In the genomic region with DNA sequence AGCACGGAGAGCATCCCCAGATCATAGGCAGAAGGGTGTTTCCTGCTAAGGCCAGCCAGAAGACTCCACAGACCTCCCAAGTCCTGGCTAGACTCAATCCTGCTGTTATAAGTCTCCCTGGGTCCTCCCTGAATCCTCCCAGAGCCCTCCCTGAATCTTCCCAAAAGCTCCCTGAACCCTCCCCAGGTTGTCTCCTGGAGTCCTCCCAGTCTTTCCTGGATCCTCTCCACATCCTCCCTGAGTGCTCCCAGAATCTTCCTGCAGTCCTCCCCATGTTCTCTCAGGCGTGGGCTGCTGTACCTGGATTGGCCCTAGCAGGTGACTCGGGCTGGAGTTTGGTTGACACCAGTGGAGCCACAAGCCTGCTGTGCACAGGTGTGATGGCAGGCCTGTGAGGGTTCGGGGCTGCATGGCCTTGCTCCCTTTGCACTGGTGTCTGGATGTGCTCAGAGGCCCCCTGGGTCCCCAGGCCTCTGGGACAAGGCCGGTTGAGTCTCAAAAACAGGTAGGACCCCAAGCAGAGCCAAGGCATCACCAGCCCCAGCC, we compare ENCODE assay signal across 37 cellular contexts. TPM values are rescaled to one million over a fixed set of nuclear protein-coding genes. Genes with fewer than 3 reads are reported as not detected.
"Had no signal": no experiment of that assay in that cellular context is flagged by ENCODE, and none has a peak within 500 bp of the region (broad histone marks: within the 10 kb centered on the region; RNA-seq: fewer than 3 reads in every experiment).

No MANE protein-coding gene starts in this region.

- H3K27ac ChIP-seq: adrenal gland, ascending aorta, breast epithelium, cardiac muscle cell, colonic mucosa, epithelial cell of prostate, esophagus squamous epithelium, gastroesophageal sphincter, heart right ventricle, WERI-Rb-1 had no signal

- H3K4me3 ChIP-seq: adrenal gland, ascending aorta, breast epithelium, cardiac muscle cell, colonic mucosa, esophagus squamous epithelium, gastroesophageal sphincter, heart right ventricle had no signal

- ATAC-seq: activated CD4-positive, alpha-beta T cell treated with anti-CD3 and anti-CD28 coated beads for 36 hours; activated CD8-positive, alpha-beta memory T cell treated with anti-CD3 and anti-CD28 coated beads, Interleukin-2, amount 10 ng/mL, durations not matched to agents 7 days and 5 days; activated CD8-positive, alpha-beta T cell treated with anti-CD3 and anti-CD28 coated beads, Interleukin-2, amount 10 ng/mL, durations not matched to agents 7 days and 5 days; activated naive CD8-positive, alpha-beta T cell treated with anti-CD3 and anti-CD28 coated beads, Interleukin-2, amount 50 U/mL, for 24 hours; gastroesophageal sphincter; heart right ventricle; T-helper 17 cell had no signal

- H3K27ac Mint-ChIP-seq: activated CD4-positive, alpha-beta memory T cell treated with anti-CD3 and anti-CD28 coated beads for 36 hours; activated CD4-positive, alpha-beta T cell treated with anti-CD3 and anti-CD28 coated beads for 36 hours; activated CD4-positive, alpha-beta T cell treated with anti-CD3 and anti-CD28 coated beads, Interleukin-2, amount 10 ng/mL, durations not matched to agents 24 days and 14 days; activated CD8-positive, alpha-beta memory T cell treated with anti-CD3 and anti-CD28 coated beads, Interleukin-2, amount 10 ng/mL, durations not matched to agents 7 days and 5 days; activated CD8-positive, alpha-beta T cell treated with anti-CD3 and anti-CD28 coated beads, Interleukin-2, amount 10 ng/mL, durations not matched to agents 7 days and 5 days; activated naive CD4-positive, alpha-beta T cell treated with anti-CD3 and anti-CD28 coated beads for 36 hours; activated naive CD4-positive, alpha-beta T cell treated with anti-CD3 and anti-CD28 coated beads, Interleukin-2, amount 50 U/mL, for 24 hours; activated naive CD8-positive, alpha-beta T cell treated with anti-CD3 and anti-CD28 coated beads for 36 hours; activated naive CD8-positive, alpha-beta T cell treated with anti-CD3 and anti-CD28 coated beads, Interleukin-2, amount 50 U/mL, for 24 hours; activated T-helper 1 cell treated with anti-CD3 and anti-CD28 coated beads, Interleukin-12 subunit alpha, Interleukin-12 subunit beta, Interleukin-2, Interleukin-4 antibody, amounts not matched to agents 30 ng/mL and 10 ng/mL and 1 ng/mL, durations not matched to agents 14 hours and 24 hours and 36 hours; activated T-helper 2 cell treated with anti-CD3 and anti-CD28 coated beads, Interferon-gamma antibody, Interleukin-2, Interleukin-4, amounts not matched to agents 10 μg/mL and 5 μg/mL and 100 μg/mL, durations not matched to agents 14 hours and 24 hours and 36 hours; T-helper 17 cell; T-helper 2 cell treated with Interferon-gamma antibody and Interleukin-4, amounts not matched to agents 5 μg/mL and 100 μg/mL, for 36 hours had no signal

- H3K27me3 Mint-ChIP-seq: activated CD4-positive, alpha-beta T cell treated with anti-CD3 and anti-CD28 coated beads for 36 hours; activated CD8-positive, alpha-beta memory T cell treated with anti-CD3 and anti-CD28 coated beads, Interleukin-2, amount 10 ng/mL, durations not matched to agents 7 days and 5 days; activated naive CD4-positive, alpha-beta T cell treated with anti-CD3 and anti-CD28 coated beads, Interleukin-2, amount 50 U/mL, for 24 hours; activated naive CD8-positive, alpha-beta T cell treated with anti-CD3 and anti-CD28 coated beads for 36 hours; activated naive CD8-positive, alpha-beta T cell treated with anti-CD3 and anti-CD28 coated beads, Interleukin-2, amount 50 U/mL, for 24 hours; T-helper 17 cell had no signal

- H3K4me3 Mint-ChIP-seq: activated CD4-positive, alpha-beta memory T cell treated with anti-CD3 and anti-CD28 coated beads for 36 hours; activated CD4-positive, alpha-beta T cell treated with anti-CD3 and anti-CD28 coated beads for 36 hours; activated CD4-positive, alpha-beta T cell treated with anti-CD3 and anti-CD28 coated beads, Interleukin-2, amount 10 ng/mL, durations not matched to agents 24 days and 14 days; activated CD8-positive, alpha-beta memory T cell treated with anti-CD3 and anti-CD28 coated beads, Interleukin-2, amount 10 ng/mL, durations not matched to agents 7 days and 5 days; activated CD8-positive, alpha-beta T cell treated with anti-CD3 and anti-CD28 coated beads, Interleukin-2, amount 10 ng/mL, durations not matched to agents 7 days and 5 days; activated naive CD4-positive, alpha-beta T cell treated with anti-CD3 and anti-CD28 coated beads for 36 hours; activated naive CD4-positive, alpha-beta T cell treated with anti-CD3 and anti-CD28 coated beads, Interleukin-2, amount 50 U/mL, for 24 hours; activated naive CD8-positive, alpha-beta T cell treated with anti-CD3 and anti-CD28 coated beads for 36 hours; activated naive CD8-positive, alpha-beta T cell treated with anti-CD3 and anti-CD28 coated beads, Interleukin-2, amount 50 U/mL, for 24 hours; activated T-helper 1 cell treated with anti-CD3 and anti-CD28 coated beads, Interleukin-12 subunit alpha, Interleukin-12 subunit beta, Interleukin-2, Interleukin-4 antibody, amounts not matched to agents 30 ng/mL and 10 ng/mL and 1 ng/mL, durations not matched to agents 14 hours and 24 hours and 36 hours; brain; T-helper 17 cell; T-helper 2 cell treated with Interferon-gamma antibody and Interleukin-4, amounts not matched to agents 5 μg/mL and 100 μg/mL, for 36 hours had no signal

- H3K36me3 ChIP-seq: adrenal gland, ascending aorta, breast epithelium, cardiac muscle cell, colonic mucosa, esophagus squamous epithelium, gastroesophageal sphincter, heart right ventricle, WERI-Rb-1 had no signal

- DNase-seq: activated CD4-positive, alpha-beta memory T cell treated with anti-CD3 and anti-CD28 coated beads for 36 hours; activated CD4-positive, alpha-beta T cell treated with anti-CD3 and anti-CD28 coated beads for 36 hours; activated CD4-positive, alpha-beta T cell treated with anti-CD3 and anti-CD28 coated beads, Interleukin-2, amount 10 ng/mL, durations not matched to agents 24 days and 14 days; activated CD4-positive, CD25-positive, alpha-beta regulatory T cell; activated CD4-positive, CD25-positive, alpha-beta regulatory T cell treated with anti-CD3 and anti-CD28 coated beads, Interleukin-2, amount 50 U/mL, for 72 hours; activated CD8-positive, alpha-beta memory T cell treated with anti-CD3 and anti-CD28 coated beads, Interleukin-2, amount 10 ng/mL, durations not matched to agents 7 days and 5 days; activated CD8-positive, alpha-beta memory T cell treated with anti-CD3 and anti-CD28 coated beads, Interleukin-2, amount 50 U/mL, for 4 hours; activated CD8-positive, alpha-beta T cell treated with anti-CD3 and anti-CD28 coated beads, Interleukin-2, amount 10 ng/mL, durations not matched to agents 7 days and 5 days; activated effector memory CD4-positive, alpha-beta T cell treated with anti-CD3 and anti-CD28 coated beads, Interleukin-2, amount 50 U/mL, for 16 hours; activated naive CD4-positive, alpha-beta T cell treated with anti-CD3 and anti-CD28 coated beads for 36 hours; activated naive CD8-positive, alpha-beta T cell treated with anti-CD3 and anti-CD28 coated beads for 36 hours; activated naive CD8-positive, alpha-beta T cell treated with anti-CD3 and anti-CD28 coated beads, Interleukin-2, amount 50 U/mL, for 24 hours; activated T-cell treated with anti-CD3 and anti-CD28 coated beads, Interleukin-2, amount 50 U/mL, for 1 hour; activated T-cell treated with anti-CD3 and anti-CD28 coated beads, Interleukin-2, amount 50 U/mL, for 48 hours; adrenal gland; central memory CD4-positive, alpha-beta T cell; cerebellar nuclear complex; colonic mucosa; effector CD8-positive, alpha-beta T cell; esophagus squamous epithelium; foreskin melanocyte; heart right ventricle; T-helper 17 cell; T1000; WERI-Rb-1 had no signal

- H3K4me1 ChIP-seq: breast epithelium had no signal

- H3K9me3 ChIP-seq: adrenal gland, ascending aorta, breast epithelium, colonic mucosa, esophagus squamous epithelium, gastroesophageal sphincter, heart right ventricle had no signal

- H3K4me1 Mint-ChIP-seq: activated CD4-positive, alpha-beta T cell treated with anti-CD3 and anti-CD28 coated beads for 36 hours; activated naive CD8-positive, alpha-beta T cell treated with anti-CD3 and anti-CD28 coated beads for 36 hours; activated naive CD8-positive, alpha-beta T cell treated with anti-CD3 and anti-CD28 coated beads, Interleukin-2, amount 50 U/mL, for 24 hours had no signal

- H3K36me3 Mint-ChIP-seq: activated CD4-positive, alpha-beta memory T cell treated with anti-CD3 and anti-CD28 coated beads for 36 hours; activated CD8-positive, alpha-beta memory T cell treated with anti-CD3 and anti-CD28 coated beads, Interleukin-2, amount 10 ng/mL, durations not matched to agents 7 days and 5 days; activated naive CD4-positive, alpha-beta T cell treated with anti-CD3 and anti-CD28 coated beads, Interleukin-2, amount 50 U/mL, for 24 hours; activated naive CD8-positive, alpha-beta T cell treated with anti-CD3 and anti-CD28 coated beads for 36 hours; brain had no signal

- H3K27me3 ChIP-seq: adrenal gland, ascending aorta, breast epithelium had no signal

- H3K9me3 Mint-ChIP-seq: activated CD4-positive, alpha-beta memory T cell treated with anti-CD3 and anti-CD28 coated beads for 36 hours; activated CD4-positive, alpha-beta T cell treated with anti-CD3 and anti-CD28 coated beads, Interleukin-2, amount 10 ng/mL, durations not matched to agents 24 days and 14 days; activated naive CD4-positive, alpha-beta T cell treated with anti-CD3 and anti-CD28 coated beads for 36 hours; activated naive CD4-positive, alpha-beta T cell treated with anti-CD3 and anti-CD28 coated beads, Interleukin-2, amount 50 U/mL, for 24 hours; activated naive CD8-positive, alpha-beta T cell treated with anti-CD3 and anti-CD28 coated beads for 36 hours; activated naive CD8-positive, alpha-beta T cell treated with anti-CD3 and anti-CD28 coated beads, Interleukin-2, amount 50 U/mL, for 24 hours; activated T-helper 1 cell treated with anti-CD3 and anti-CD28 coated beads, Interleukin-12 subunit alpha, Interleukin-12 subunit beta, Interleukin-2, Interleukin-4 antibody, amounts not matched to agents 30 ng/mL and 10 ng/mL and 1 ng/mL, durations not matched to agents 14 hours and 24 hours and 36 hours; activated T-helper 2 cell treated with anti-CD3 and anti-CD28 coated beads, Interferon-gamma antibody, Interleukin-2, Interleukin-4, amounts not matched to agents 10 μg/mL and 5 μg/mL and 100 μg/mL, durations not matched to agents 14 hours and 24 hours and 36 hours; brain; T-helper 2 cell treated with Interferon-gamma antibody and Interleukin-4, amounts not matched to agents 5 μg/mL and 100 μg/mL, for 36 hours had no signal

RNA-seq across cellular contexts. Expression of a gene that starts 11.6 kb away (rescaled TPM):
- total RNA-seq: activated CD4-positive, alpha-beta memory T cell treated with anti-CD3 and anti-CD28 coated beads for 36 hours; activated CD4-positive, alpha-beta T cell treated with anti-CD3 and anti-CD28 coated beads for 36 hours; activated CD4-positive, alpha-beta T cell treated with anti-CD3 and anti-CD28 coated beads, Interleukin-2, amount 10 ng/mL, durations not matched to agents 24 days and 14 days; activated CD8-positive, alpha-beta memory T cell treated with anti-CD3 and anti-CD28 coated beads, Interleukin-2, amount 10 ng/mL, durations not matched to agents 7 days and 5 days; activated CD8-positive, alpha-beta T cell treated with anti-CD3 and anti-CD28 coated beads, Interleukin-2, amount 10 ng/mL, durations not matched to agents 7 days and 5 days; activated naive CD4-positive, alpha-beta T cell treated with anti-CD3 and anti-CD28 coated beads for 36 hours; activated naive CD8-positive, alpha-beta T cell treated with anti-CD3 and anti-CD28 coated beads for 36 hours; activated T-helper 1 cell treated with anti-CD3 and anti-CD28 coated beads, Interleukin-12 subunit alpha, Interleukin-12 subunit beta, Interleukin-2, Interleukin-4 antibody, amounts not matched to agents 30 ng/mL and 10 ng/mL and 1 ng/mL, durations not matched to agents 14 hours and 24 hours and 36 hours; activated T-helper 2 cell treated with anti-CD3 and anti-CD28 coated beads, Interferon-gamma antibody, Interleukin-2, Interleukin-4, amounts not matched to agents 10 μg/mL and 5 μg/mL and 100 μg/mL, durations not matched to agents 14 hours and 24 hours and 36 hours had no signal

RNA-seq across cellular contexts. Expression of a gene that starts 25.7 kb away (rescaled TPM):
- total RNA-seq: activated CD4-positive, alpha-beta memory T cell treated with anti-CD3 and anti-CD28 coated beads for 36 hours; activated CD4-positive, alpha-beta T cell treated with anti-CD3 and anti-CD28 coated beads for 36 hours; activated CD4-positive, alpha-beta T cell treated with anti-CD3 and anti-CD28 coated beads, Interleukin-2, amount 10 ng/mL, durations not matched to agents 24 days and 14 days; activated CD8-positive, alpha-beta memory T cell treated with anti-CD3 and anti-CD28 coated beads for 36 hours; activated naive CD4-positive, alpha-beta T cell treated with anti-CD3 and anti-CD28 coated beads for 36 hours; activated naive CD8-positive, alpha-beta T cell treated with anti-CD3 and anti-CD28 coated beads for 36 hours; ascending aorta; fibroblast of lung; T-helper 17 cell had no signal
- polyA plus RNA-seq: fibroblast of lung had no signal
